Comparison of ENCODE assay signal across 39 cellular contexts in genomic region chr2:167608487-167608886, GRCh38.
"Had no signal": no experiment of that assay in that cellular context is flagged by ENCODE, and none has a peak within 500 bp of the region (broad histone marks: within the 10 kb centered on the region; RNA-seq: fewer than 3 reads in every experiment).

No MANE protein-coding gene starts in this region.

- H3K36me3 ChIP-seq: adrenal gland, ascending aorta, brain microvascular endothelial cell, breast epithelium, cardiac muscle cell had no signal

- H3K4me1 ChIP-seq: adrenal gland, ascending aorta, body of pancreas, breast epithelium had no signal

- H3K36me3 Mint-ChIP-seq: activated naive CD4-positive, alpha-beta T cell treated with anti-CD3 and anti-CD28 coated beads, Interleukin-2, amount 10 ng/mL, durations not matched to agents 7 days and 5 days; activated naive CD4-positive, alpha-beta T cell treated with anti-CD3 and anti-CD28 coated beads, Interleukin-2, amount 50 U/mL, for 24 hours; activated naive CD4-positive, alpha-beta T cell treated with anti-CD3 and anti-CD28 coated beads, Interleukin-2, amount 50 U/mL, for 72 hours; activated naive CD8-positive, alpha-beta T cell; activated naive CD8-positive, alpha-beta T cell treated with anti-CD3 and anti-CD28 coated beads for 36 hours; activated naive CD8-positive, alpha-beta T cell treated with anti-CD3 and anti-CD28 coated beads, Interleukin-2, amount 10 ng/mL, durations not matched to agents 7 days and 5 days; brain had no signal

- H3K4me3 ChIP-seq: adrenal gland, ascending aorta, body of pancreas, breast epithelium, cardiac muscle cell had no signal

- H3K27ac Mint-ChIP-seq: activated naive CD4-positive, alpha-beta T cell treated with anti-CD3 and anti-CD28 coated beads for 36 hours; activated naive CD4-positive, alpha-beta T cell treated with anti-CD3 and anti-CD28 coated beads, Interleukin-2, amount 10 ng/mL, durations not matched to agents 7 days and 5 days; activated naive CD4-positive, alpha-beta T cell treated with anti-CD3 and anti-CD28 coated beads, Interleukin-2, amount 50 U/mL, for 24 hours; activated naive CD4-positive, alpha-beta T cell treated with anti-CD3 and anti-CD28 coated beads, Interleukin-2, amount 50 U/mL, for 72 hours; activated naive CD8-positive, alpha-beta T cell; activated naive CD8-positive, alpha-beta T cell treated with anti-CD3 and anti-CD28 coated beads for 36 hours; activated naive CD8-positive, alpha-beta T cell treated with anti-CD3 and anti-CD28 coated beads, Interleukin-2, amount 10 ng/mL, durations not matched to agents 7 days and 5 days; activated naive CD8-positive, alpha-beta T cell treated with anti-CD3 and anti-CD28 coated beads, Interleukin-2, amount 50 U/mL, for 24 hours; activated T-cell treated with anti-CD3 and anti-CD28 coated beads, Interleukin-2, amount 50 U/mL, for 24 hours; activated T-cell treated with anti-CD3 and anti-CD28 coated beads, Interleukin-2, amount 50 U/mL, for 72 hours; activated T-helper 1 cell treated with anti-CD3 and anti-CD28 coated beads, Interleukin-12 subunit alpha, Interleukin-12 subunit beta, Interleukin-2, Interleukin-4 antibody, amounts not matched to agents 30 ng/mL and 10 ng/mL and 1 ng/mL, durations not matched to agents 14 hours and 24 hours and 36 hours; activated T-helper 17 cell treated with anti-CD3 and anti-CD28 coated beads, Interleukin-2, amount 50 U/mL, for 72 hours; activated T-helper 2 cell treated with anti-CD3 and anti-CD28 coated beads, Interferon-gamma antibody, Interleukin-2, Interleukin-4, amounts not matched to agents 10 μg/mL and 5 μg/mL and 100 μg/mL, durations not matched to agents 14 hours and 24 hours and 36 hours had no signal

- ATAC-seq: activated naive CD4-positive, alpha-beta T cell treated with anti-CD3 and anti-CD28 coated beads, Interleukin-2, amount 50 U/mL, for 72 hours; activated naive CD8-positive, alpha-beta T cell treated with anti-CD3 and anti-CD28 coated beads, Interleukin-2, amount 50 U/mL, for 24 hours; activated T-cell treated with anti-CD3 and anti-CD28 coated beads, Interleukin-2, amount 50 U/mL, for 4 hours; activated T-cell treated with anti-CD3 and anti-CD28 coated beads, Interleukin-2, amount 50 U/mL, for 72 hours; activated T-helper 17 cell treated with anti-CD3 and anti-CD28 coated beads, Interleukin-2, amount 50 U/mL, for 72 hours; body of pancreas had no signal

- H3K4me3 Mint-ChIP-seq: activated naive CD4-positive, alpha-beta T cell treated with anti-CD3 and anti-CD28 coated beads for 36 hours; activated naive CD4-positive, alpha-beta T cell treated with anti-CD3 and anti-CD28 coated beads, Interleukin-2, amount 10 ng/mL, durations not matched to agents 7 days and 5 days; activated naive CD4-positive, alpha-beta T cell treated with anti-CD3 and anti-CD28 coated beads, Interleukin-2, amount 50 U/mL, for 24 hours; activated naive CD8-positive, alpha-beta T cell; activated naive CD8-positive, alpha-beta T cell treated with anti-CD3 and anti-CD28 coated beads for 36 hours; activated naive CD8-positive, alpha-beta T cell treated with anti-CD3 and anti-CD28 coated beads, Interleukin-2, amount 10 ng/mL, durations not matched to agents 7 days and 5 days; activated naive CD8-positive, alpha-beta T cell treated with anti-CD3 and anti-CD28 coated beads, Interleukin-2, amount 50 U/mL, for 24 hours; activated T-cell treated with anti-CD3 and anti-CD28 coated beads, Interleukin-2, amount 50 U/mL, for 24 hours; activated T-cell treated with anti-CD3 and anti-CD28 coated beads, Interleukin-2, amount 50 U/mL, for 4 hours; activated T-cell treated with anti-CD3 and anti-CD28 coated beads, Interleukin-2, amount 50 U/mL, for 72 hours; activated T-helper 1 cell treated with anti-CD3 and anti-CD28 coated beads, Interleukin-12 subunit alpha, Interleukin-12 subunit beta, Interleukin-2, Interleukin-4 antibody, amounts not matched to agents 30 ng/mL and 10 ng/mL and 1 ng/mL, durations not matched to agents 14 hours and 24 hours and 36 hours; activated T-helper 17 cell treated with anti-CD3 and anti-CD28 coated beads, Interleukin-2, amount 50 U/mL, for 72 hours; central memory CD8-positive, alpha-beta T cell had no signal

- H3K9me3 ChIP-seq: adrenal gland, ascending aorta, body of pancreas, breast epithelium had no signal

- H3K4me1 Mint-ChIP-seq: activated naive CD4-positive, alpha-beta T cell treated with anti-CD3 and anti-CD28 coated beads, Interleukin-2, amount 10 ng/mL, durations not matched to agents 7 days and 5 days; activated naive CD4-positive, alpha-beta T cell treated with anti-CD3 and anti-CD28 coated beads, Interleukin-2, amount 50 U/mL, for 24 hours; activated naive CD8-positive, alpha-beta T cell treated with anti-CD3 and anti-CD28 coated beads for 36 hours; activated naive CD8-positive, alpha-beta T cell treated with anti-CD3 and anti-CD28 coated beads, Interleukin-2, amount 10 ng/mL, durations not matched to agents 7 days and 5 days; activated naive CD8-positive, alpha-beta T cell treated with anti-CD3 and anti-CD28 coated beads, Interleukin-2, amount 50 U/mL, for 24 hours; activated T-helper 17 cell treated with anti-CD3 and anti-CD28 coated beads, Interleukin-2, amount 50 U/mL, for 72 hours; central memory CD8-positive, alpha-beta T cell had no signal

- FAIRE-seq: bronchial epithelial cell had no signal

- DNase-seq: activated effector memory CD4-positive, alpha-beta T cell treated with anti-CD3 and anti-CD28 coated beads, Interleukin-2, amount 50 U/mL, for 16 hours; activated effector memory CD4-positive, alpha-beta T cell treated with Interleukin-2 at 50 U/mL for 16 hours; activated gamma-delta T cell; activated gamma-delta T cell treated with Interleukin-2 at 50 U/mL for 16 hours; activated naive CD4-positive, alpha-beta T cell; activated naive CD4-positive, alpha-beta T cell treated with anti-CD3 and anti-CD28 coated beads for 36 hours; activated naive CD4-positive, alpha-beta T cell treated with anti-CD3 and anti-CD28 coated beads, Interleukin-2, amount 10 ng/mL, durations not matched to agents 7 days and 5 days; activated naive CD4-positive, alpha-beta T cell treated with anti-CD3 and anti-CD28 coated beads, Interleukin-2, amount 50 U/mL, for 16 hours; activated naive CD4-positive, alpha-beta T cell treated with Interleukin-2 at 50 U/mL for 16 hours; activated naive CD8-positive, alpha-beta T cell treated with anti-CD3 and anti-CD28 coated beads for 36 hours; activated naive CD8-positive, alpha-beta T cell treated with anti-CD3 and anti-CD28 coated beads, Interleukin-2, amount 10 ng/mL, durations not matched to agents 7 days and 5 days; activated naive CD8-positive, alpha-beta T cell treated with anti-CD3 and anti-CD28 coated beads, Interleukin-2, amount 50 U/mL, for 24 hours; activated T-cell treated with anti-CD3 and anti-CD28 coated beads, Interleukin-2, amount 50 U/mL, for 1 hour; activated T-cell treated with anti-CD3 and anti-CD28 coated beads, Interleukin-2, amount 50 U/mL, for 24 hours; activated T-cell treated with anti-CD3 and anti-CD28 coated beads, Interleukin-2, amount 50 U/mL, for 4 hours; activated T-cell treated with anti-CD3 and anti-CD28 coated beads, Interleukin-2, amount 50 U/mL, for 48 hours; activated T-cell treated with anti-CD3 and anti-CD28 coated beads, Interleukin-2, amount 50 U/mL, for 72 hours; adrenal gland; amniotic stem cell; amygdala; anterior cingulate cortex; aorta; body of pancreas; brain microvascular endothelial cell; caudate nucleus; central memory CD4-positive, alpha-beta T cell; cerebellar nuclear complex had no signal

- H3K27me3 ChIP-seq: adrenal gland, ascending aorta, body of pancreas, brain microvascular endothelial cell, breast epithelium, cardiac muscle cell had no signal

- H3K27ac ChIP-seq: adrenal gland, ascending aorta, body of pancreas, brain microvascular endothelial cell, breast epithelium, cardiac muscle cell had no signal

- H3K9me3 Mint-ChIP-seq: activated naive CD4-positive, alpha-beta T cell treated with anti-CD3 and anti-CD28 coated beads for 36 hours; activated naive CD4-positive, alpha-beta T cell treated with anti-CD3 and anti-CD28 coated beads, Interleukin-2, amount 10 ng/mL, durations not matched to agents 7 days and 5 days; activated naive CD4-positive, alpha-beta T cell treated with anti-CD3 and anti-CD28 coated beads, Interleukin-2, amount 50 U/mL, for 24 hours; activated naive CD8-positive, alpha-beta T cell treated with anti-CD3 and anti-CD28 coated beads for 36 hours; activated naive CD8-positive, alpha-beta T cell treated with anti-CD3 and anti-CD28 coated beads, Interleukin-2, amount 10 ng/mL, durations not matched to agents 7 days and 5 days; activated T-cell treated with anti-CD3 and anti-CD28 coated beads, Interleukin-2, amount 50 U/mL, for 24 hours; activated T-cell treated with anti-CD3 and anti-CD28 coated beads, Interleukin-2, amount 50 U/mL, for 4 hours; activated T-helper 1 cell treated with anti-CD3 and anti-CD28 coated beads, Interleukin-12 subunit alpha, Interleukin-12 subunit beta, Interleukin-2, Interleukin-4 antibody, amounts not matched to agents 30 ng/mL and 10 ng/mL and 1 ng/mL, durations not matched to agents 14 hours and 24 hours and 36 hours; activated T-helper 17 cell treated with anti-CD3 and anti-CD28 coated beads, Interleukin-2, amount 50 U/mL, for 72 hours; activated T-helper 2 cell treated with anti-CD3 and anti-CD28 coated beads, Interferon-gamma antibody, Interleukin-2, Interleukin-4, amounts not matched to agents 10 μg/mL and 5 μg/mL and 100 μg/mL, durations not matched to agents 14 hours and 24 hours and 36 hours had no signal

- H3K27me3 Mint-ChIP-seq: activated naive CD4-positive, alpha-beta T cell treated with anti-CD3 and anti-CD28 coated beads, Interleukin-2, amount 10 ng/mL, durations not matched to agents 7 days and 5 days; activated naive CD4-positive, alpha-beta T cell treated with anti-CD3 and anti-CD28 coated beads, Interleukin-2, amount 50 U/mL, for 24 hours; activated naive CD8-positive, alpha-beta T cell; activated naive CD8-positive, alpha-beta T cell treated with anti-CD3 and anti-CD28 coated beads for 36 hours; activated naive CD8-positive, alpha-beta T cell treated with anti-CD3 and anti-CD28 coated beads, Interleukin-2, amount 50 U/mL, for 24 hours; activated T-cell treated with anti-CD3 and anti-CD28 coated beads, Interleukin-2, amount 50 U/mL, for 24 hours; activated T-helper 17 cell treated with anti-CD3 and anti-CD28 coated beads, Interleukin-2, amount 50 U/mL, for 72 hours; brain; central memory CD8-positive, alpha-beta T cell had no signal
